Comparison of ENCODE assay signal across 15 cellular contexts in the genomic region with DNA sequence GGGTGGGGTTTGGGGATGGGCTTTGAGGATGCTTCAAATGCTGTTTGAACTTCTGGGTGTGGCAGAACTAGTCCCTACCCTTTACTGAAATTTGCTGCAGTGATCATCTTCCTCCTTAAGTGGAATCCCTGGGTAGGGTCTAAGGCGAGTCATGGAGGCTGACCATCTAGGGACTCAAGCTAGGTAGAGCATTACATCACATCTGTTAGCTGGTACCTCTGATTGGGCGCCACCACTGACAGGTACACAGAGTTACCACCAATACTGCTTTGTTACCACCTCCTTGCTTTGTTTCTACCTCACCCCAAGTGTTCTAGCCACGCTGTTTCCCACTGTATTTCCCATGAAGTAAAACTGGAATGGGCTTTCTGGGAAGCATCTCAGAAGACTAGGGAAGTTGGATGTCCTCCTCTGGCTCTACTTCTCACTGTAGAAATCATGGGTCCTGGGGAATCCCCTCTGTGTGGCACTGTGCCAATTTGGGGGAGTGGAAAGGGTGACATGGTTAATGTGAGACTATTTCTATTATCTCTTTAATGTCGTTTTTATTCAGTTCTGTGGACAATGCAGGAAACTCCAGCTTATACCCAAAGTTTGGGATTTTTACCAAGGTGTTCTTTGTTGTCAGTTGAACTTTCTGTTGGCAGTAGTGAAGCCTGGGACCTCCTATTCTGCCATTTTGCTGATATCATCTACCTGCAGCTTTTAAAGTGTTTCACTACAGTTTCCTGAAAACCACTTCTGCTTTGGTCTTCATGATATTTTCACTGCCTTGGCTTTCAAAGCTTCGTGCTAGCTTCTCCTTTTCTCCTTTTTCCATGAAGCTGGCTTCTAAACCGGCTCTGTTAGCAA. TPM values are rescaled to one million over a fixed set of nuclear protein-coding genes. Genes with fewer than 3 reads are reported as not detected.
DNase-seq lines count a peak whose midpoint lies in the region; ATAC-seq and TF ChIP-seq lines count a peak whose summit lies in the region.
"Had no signal": no experiment of that assay in that cellular context is flagged by ENCODE, and none has a peak within 500 bp of the region (broad histone marks: within the 10 kb centered on the region; RNA-seq: fewer than 3 reads in every experiment).

No MANE protein-coding gene starts in this region.

- H3K36me3 Mint-ChIP-seq in activated naive CD8-positive, alpha-beta T cell treated with anti-CD3 and anti-CD28 coated beads for 36 hours = no peaks in the 10 kb centered on the region

- no peaks in the 10 kb centered on the region for H3K36me3 ChIP-seq in tibial artery
- H3K36me3 ChIP-seq: BE2C, SJCRH30 had no signal

- H3K27me3 Mint-ChIP-seq in activated naive CD8-positive, alpha-beta T cell treated with anti-CD3 and anti-CD28 coated beads for 36 hours = peaks cover 16% of the 10 kb centered on the region
- H3K27me3 Mint-ChIP-seq in stimulated activated naive CD8-positive, alpha-beta T cell treated with anti-CD3 and anti-CD28 coated beads, Interleukin-15, amount 100 ng/mL, for 72 hours = peaks cover 42% of the 10 kb centered on the region

- no peak overlapping the region for H3K27ac Mint-ChIP-seq in activated naive CD8-positive, alpha-beta T cell treated with anti-CD3 and anti-CD28 coated beads for 36 hours
- no peak overlapping the region for H3K27ac Mint-ChIP-seq in stimulated activated naive CD8-positive, alpha-beta T cell treated with anti-CD3 and anti-CD28 coated beads, Interleukin-15, amount 100 ng/mL, for 72 hours

- no peak overlapping the region for H3K4me3 Mint-ChIP-seq in activated naive CD8-positive, alpha-beta T cell treated with anti-CD3 and anti-CD28 coated beads for 36 hours
- H3K4me3 Mint-ChIP-seq in stimulated activated naive CD8-positive, alpha-beta T cell treated with anti-CD3 and anti-CD28 coated beads, Interleukin-15, amount 100 ng/mL, for 72 hours = no peak overlapping the region

- no peaks in the 10 kb centered on the region for H3K9me3 Mint-ChIP-seq in activated naive CD8-positive, alpha-beta T cell treated with anti-CD3 and anti-CD28 coated beads for 36 hours
- no peaks in the 10 kb centered on the region for H3K9me3 Mint-ChIP-seq in stimulated activated naive CD8-positive, alpha-beta T cell treated with anti-CD3 and anti-CD28 coated beads, Interleukin-15, amount 100 ng/mL, for 72 hours

- H3K27me3 ChIP-seq in tibial artery = no peaks in the 10 kb centered on the region
- H3K27me3 ChIP-seq: BE2C, SJCRH30 had no signal

- peak; percentile 6 for DNase-seq in stimulated activated CD4-positive, alpha-beta T cell treated with anti-CD3 and anti-CD28 coated beads, Interleukin-12 subunit alpha, Interleukin-12 subunit beta, amount 100 ng/mL, for 4 hours
- no peak for DNase-seq in stimulated activated CD4-positive, alpha-beta T cell treated with anti-CD3 and anti-CD28 coated beads, Interleukin-2, amount 100 ng/mL, for 48 hours
- peak; percentile 14 for DNase-seq in activated naive CD8-positive, alpha-beta T cell treated with anti-CD3 and anti-CD28 coated beads for 36 hours
- DNase-seq in stimulated activated naive CD8-positive, alpha-beta T cell treated with anti-CD3 and anti-CD28 coated beads, Interleukin-15, amount 100 ng/mL, for 72 hours = no peak
- DNase-seq in NCI-H1092 (lab: John Stamatoyannopoulos, UW) (no peak), tibial artery (no peak)
- DNase-seq: activated CD4-positive, CD25-positive, alpha-beta regulatory T cell; activated effector memory CD4-positive, alpha-beta T cell treated with Interleukin-2 at 50 U/mL for 16 hours; BE2C; H7; left ventricle myocardium superior; NCI-H524 had no signal

- no peak overlapping the region for H3K4me3 ChIP-seq in tibial artery
- H3K4me3 ChIP-seq: SJCRH30 had no signal

- peak; percentile 41 for ATAC-seq in HG03565 (IDR thresholded peaks at IDR 0.05; ENCODE audit: unreplicated experiment)
- ATAC-seq in stimulated activated naive CD8-positive, alpha-beta T cell treated with anti-CD3 and anti-CD28 coated beads, Interleukin-15, amount 100 ng/mL, for 72 hours = peak; percentile 23
- no peak for ATAC-seq in GM21528 (IDR thresholded peaks at IDR 0.05; ENCODE audit: low FRiP score, unreplicated experiment)
- ATAC-seq: left ventricle myocardium superior had no signal

- intact Hi-C loops in tibial artery (cut with DNase I; ENCODE audit: low total_unique reads) = no loop called here

- H3K4me1 Mint-ChIP-seq in activated naive CD8-positive, alpha-beta T cell treated with anti-CD3 and anti-CD28 coated beads for 36 hours = peaks cover 7% of the 10 kb centered on the region
- peaks cover 18% of the 10 kb centered on the region for H3K4me1 Mint-ChIP-seq in stimulated activated naive CD8-positive, alpha-beta T cell treated with anti-CD3 and anti-CD28 coated beads, Interleukin-15, amount 100 ng/mL, for 72 hours

- no peaks in the 10 kb centered on the region for H3K4me1 ChIP-seq in tibial artery
- H3K4me1 ChIP-seq: BE2C had no signal

- TF ChIP-seq CTCF in tibial artery (IDR thresholded peaks at IDR 0.05) = no peak

- no peak overlapping the region for H3K27ac ChIP-seq in tibial artery

- peaks cover 0 to 7% (median 0%) of the 10 kb centered on the region in 3 donors for H3K9me3 ChIP-seq in tibial artery
- H3K9me3 ChIP-seq: BE2C, SJCRH30 had no signal

RNA-seq across cellular contexts. Expression of gene SULT1C4, which starts 14.5 kb away (rescaled TPM):
- not detected for total RNA-seq in activated naive CD8-positive, alpha-beta T cell treated with anti-CD3 and anti-CD28 coated beads for 36 hours

Comparison
In these comparisons a context has a peak if more than half of its experiments do, and no peak if none do; other contexts are left out.
1. DNase-seq: peak in stimulated activated CD4-positive, alpha-beta T cell treated with anti-CD3 and anti-CD28 coated beads, Interleukin-12 subunit alpha, Interleukin-12 subunit beta, amount 100 ng/mL, for 4 hours (single experiment) and activated naive CD8-positive, alpha-beta T cell treated with anti-CD3 and anti-CD28 coated beads for 36 hours (single experiment); none in stimulated activated CD4-positive, alpha-beta T cell treated with anti-CD3 and anti-CD28 coated beads, Interleukin-2, amount 100 ng/mL, for 48 hours (0 of 2), stimulated activated naive CD8-positive, alpha-beta T cell treated with anti-CD3 and anti-CD28 coated beads, Interleukin-15, amount 100 ng/mL, for 72 hours (0 of 2), NCI-H1092 (single experiment) and tibial artery (0 of 2).